ENCODE assay signal across 8 cellular contexts in genomic region chr1:196115641-196116040, GRCh38.
DNase-seq lines count a peak whose midpoint lies in the region; TF ChIP-seq lines count a peak whose summit lies in the region.
"Had no signal": no experiment of that assay in that cellular context is flagged by ENCODE, and none has a peak within 500 bp of the region (broad histone marks: within the 10 kb centered on the region; RNA-seq: fewer than 3 reads in every experiment).

No MANE protein-coding gene starts in this region.

- no peak overlapping the region for H3K27ac Mint-ChIP-seq in activated CD4-positive, alpha-beta T cell treated with anti-CD3 and anti-CD28 coated beads, Interleukin-2, amount 10 ng/mL, durations not matched to agents 24 days and 14 days

- H3K4me1 Mint-ChIP-seq in activated CD4-positive, alpha-beta T cell treated with anti-CD3 and anti-CD28 coated beads, Interleukin-2, amount 10 ng/mL, durations not matched to agents 24 days and 14 days: no peaks in the 10 kb centered on the region

- no peaks in the 10 kb centered on the region for H3K9me3 Mint-ChIP-seq in activated CD4-positive, alpha-beta T cell treated with anti-CD3 and anti-CD28 coated beads, Interleukin-2, amount 10 ng/mL, durations not matched to agents 24 days and 14 days

- DNase-seq in HT1080 (ENCODE audit: low read depth): peak; percentile 37
- peak; percentile 49 to 82 for DNase-seq in cardiac fibroblast (ENCODE audit: low read depth in 2 of 2)
- DNase-seq in inferior parietal cortex (ENCODE audit: extremely low spot score): peak; percentile 53
- peak; percentile 68 to 85 for DNase-seq in tibial artery
- no peak for DNase-seq in activated CD4-positive, alpha-beta T cell treated with anti-CD3 and anti-CD28 coated beads, Interleukin-2, amount 10 ng/mL, durations not matched to agents 24 days and 14 days
- no peak for DNase-seq in colonic mucosa
- DNase-seq in activated naive CD4-positive, alpha-beta T cell treated with Interleukin-2 at 50 U/mL for 16 hours: no peak

- no peak overlapping the region for H3K27ac ChIP-seq in tibial artery
- no peak overlapping the region for H3K27ac ChIP-seq in colonic mucosa
- H3K27ac ChIP-seq: neutrophil had no signal

- intact Hi-C loops in tibial artery (cut with DNase I; ENCODE audit: low total_unique reads): no loop called here
- intact Hi-C loops in activated CD4-positive, alpha-beta T cell treated with anti-CD3 and anti-CD28 coated beads, Interleukin-2, amount 10 ng/mL, durations not matched to agents 24 days and 14 days (cut with micrococcal nuclease): no loop called here
- intact Hi-C loops in colonic mucosa (cut with DNase I): no loop called here

- H3K27me3 ChIP-seq in tibial artery (no peaks in the 10 kb centered on the region), colonic mucosa (no peaks in the 10 kb centered on the region)
- H3K27me3 ChIP-seq: neutrophil had no signal

- H3K9ac ChIP-seq in colonic mucosa (ENCODE audit: low read depth in 2 of 2, low read length in 2 of 2): no peak overlapping the region

- H3K4me3 ChIP-seq in cardiac fibroblast (replicated peaks in 1 of 2; ENCODE audit: low read depth in 2 of 2, low read length in 2 of 2): no peak overlapping the region
- no peak overlapping the region for H3K4me3 ChIP-seq in tibial artery
- no peak overlapping the region for H3K4me3 ChIP-seq in colonic mucosa

- no peaks in the 10 kb centered on the region for H3K36me3 ChIP-seq in tibial artery
- H3K36me3 ChIP-seq in colonic mucosa: no peaks in the 10 kb centered on the region
- H3K36me3 ChIP-seq: neutrophil had no signal

- H3K27me3 Mint-ChIP-seq in activated CD4-positive, alpha-beta T cell treated with anti-CD3 and anti-CD28 coated beads, Interleukin-2, amount 10 ng/mL, durations not matched to agents 24 days and 14 days: no peaks in the 10 kb centered on the region

- no peak for TF ChIP-seq CTCF in cardiac fibroblast (IDR thresholded peaks at IDR 0.05; ENCODE audit: low read depth, low read length)
- TF ChIP-seq CTCF in tibial artery (IDR thresholded peaks at IDR 0.05): no peak
- TF ChIP-seq CTCF in colonic mucosa (IDR thresholded peaks at IDR 0.05): no peak

- H3K4me1 ChIP-seq in tibial artery (peaks cover 0 to 26% (median 10%) of the 10 kb centered on the region in 4 donors), colonic mucosa (no peaks in the 10 kb centered on the region)

- no peak overlapping the region for H3K4me3 Mint-ChIP-seq in activated CD4-positive, alpha-beta T cell treated with anti-CD3 and anti-CD28 coated beads, Interleukin-2, amount 10 ng/mL, durations not matched to agents 24 days and 14 days

- no peaks in the 10 kb centered on the region for H3K9me3 ChIP-seq in tibial artery
- H3K9me3 ChIP-seq in colonic mucosa: no peaks in the 10 kb centered on the region
- H3K9me3 ChIP-seq: neutrophil had no signal

- H3K36me3 Mint-ChIP-seq in activated CD4-positive, alpha-beta T cell treated with anti-CD3 and anti-CD28 coated beads, Interleukin-2, amount 10 ng/mL, durations not matched to agents 24 days and 14 days (ENCODE audit: low read depth): no peaks in the 10 kb centered on the region

Comparison
In these comparisons a context has a peak if more than half of its experiments do, and no peak if none do; other contexts are left out.
1. DNase-seq: peak in HT1080 (single experiment), cardiac fibroblast (2 of 2), inferior parietal cortex (single experiment) and tibial artery (2 of 2); none in activated CD4-positive, alpha-beta T cell treated with anti-CD3 and anti-CD28 coated beads, Interleukin-2, amount 10 ng/mL, durations not matched to agents 24 days and 14 days (single experiment), colonic mucosa (single experiment) and activated naive CD4-positive, alpha-beta T cell treated with Interleukin-2 at 50 U/mL for 16 hours (single experiment).